In the genomic region with DNA sequence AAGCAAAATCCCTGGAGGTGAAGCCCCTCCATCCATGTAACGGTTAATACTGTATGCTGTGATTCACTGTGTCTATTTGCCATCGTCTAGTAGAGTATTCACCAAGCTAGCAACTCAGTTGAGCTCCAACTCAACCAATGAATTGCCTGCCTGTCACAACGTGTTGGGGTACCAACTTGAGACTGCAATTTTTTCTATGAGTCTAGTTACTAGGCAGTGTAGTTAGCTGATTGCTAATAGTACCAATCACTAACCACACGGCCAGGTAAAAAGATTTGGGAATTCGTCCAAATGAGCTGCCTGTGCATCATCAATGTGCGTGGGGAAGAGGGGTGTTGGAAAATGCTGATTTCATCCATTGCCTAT, we compare ENCODE assay signal across 1 cellular context.
TF ChIP-seq lines count a peak whose summit lies in the region.

No MANE protein-coding gene starts in this region.

TF ChIP-seq in HepG2, 621 proteins besides CTCF, POLR2A, EP300 and RAD21:
- TF ChIP-seq NR3C1 (CRISPR knock-in tag; IDR thresholded peaks at IDR 0.05), result no peak
- TF ChIP-seq SMARCE1 (IDR thresholded peaks at IDR 0.05; ENCODE audit: borderline replicate concordance), result no peak
- TF ChIP-seq, protein P1, sequence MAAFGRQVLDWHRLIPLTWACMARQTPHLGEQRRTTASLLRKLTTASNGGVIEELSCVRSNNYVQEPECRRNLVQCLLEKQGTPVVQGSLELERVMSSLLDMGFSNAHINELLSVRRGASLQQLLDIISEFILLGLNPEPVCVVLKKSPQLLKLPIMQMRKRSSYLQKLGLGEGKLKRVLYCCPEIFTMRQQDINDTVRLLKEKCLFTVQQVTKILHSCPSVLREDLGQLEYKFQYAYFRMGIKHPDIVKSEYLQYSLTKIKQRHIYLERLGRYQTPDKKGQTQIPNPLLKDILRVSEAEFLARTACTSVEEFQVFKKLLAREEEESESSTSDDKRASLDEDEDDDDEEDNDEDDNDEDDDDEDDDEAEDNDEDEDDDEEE (CRISPR knock-in tag; IDR thresholded peaks at IDR 0.05), result no peak
- TF ChIP-seq SCMH1 (CRISPR knock-in tag; IDR thresholded peaks at IDR 0.05; ENCODE audit: borderline replicate concordance), result no peak
- TF ChIP-seq RELA (CRISPR knock-in tag; IDR thresholded peaks at IDR 0.05), result no peak
- TF ChIP-seq, protein P2, sequence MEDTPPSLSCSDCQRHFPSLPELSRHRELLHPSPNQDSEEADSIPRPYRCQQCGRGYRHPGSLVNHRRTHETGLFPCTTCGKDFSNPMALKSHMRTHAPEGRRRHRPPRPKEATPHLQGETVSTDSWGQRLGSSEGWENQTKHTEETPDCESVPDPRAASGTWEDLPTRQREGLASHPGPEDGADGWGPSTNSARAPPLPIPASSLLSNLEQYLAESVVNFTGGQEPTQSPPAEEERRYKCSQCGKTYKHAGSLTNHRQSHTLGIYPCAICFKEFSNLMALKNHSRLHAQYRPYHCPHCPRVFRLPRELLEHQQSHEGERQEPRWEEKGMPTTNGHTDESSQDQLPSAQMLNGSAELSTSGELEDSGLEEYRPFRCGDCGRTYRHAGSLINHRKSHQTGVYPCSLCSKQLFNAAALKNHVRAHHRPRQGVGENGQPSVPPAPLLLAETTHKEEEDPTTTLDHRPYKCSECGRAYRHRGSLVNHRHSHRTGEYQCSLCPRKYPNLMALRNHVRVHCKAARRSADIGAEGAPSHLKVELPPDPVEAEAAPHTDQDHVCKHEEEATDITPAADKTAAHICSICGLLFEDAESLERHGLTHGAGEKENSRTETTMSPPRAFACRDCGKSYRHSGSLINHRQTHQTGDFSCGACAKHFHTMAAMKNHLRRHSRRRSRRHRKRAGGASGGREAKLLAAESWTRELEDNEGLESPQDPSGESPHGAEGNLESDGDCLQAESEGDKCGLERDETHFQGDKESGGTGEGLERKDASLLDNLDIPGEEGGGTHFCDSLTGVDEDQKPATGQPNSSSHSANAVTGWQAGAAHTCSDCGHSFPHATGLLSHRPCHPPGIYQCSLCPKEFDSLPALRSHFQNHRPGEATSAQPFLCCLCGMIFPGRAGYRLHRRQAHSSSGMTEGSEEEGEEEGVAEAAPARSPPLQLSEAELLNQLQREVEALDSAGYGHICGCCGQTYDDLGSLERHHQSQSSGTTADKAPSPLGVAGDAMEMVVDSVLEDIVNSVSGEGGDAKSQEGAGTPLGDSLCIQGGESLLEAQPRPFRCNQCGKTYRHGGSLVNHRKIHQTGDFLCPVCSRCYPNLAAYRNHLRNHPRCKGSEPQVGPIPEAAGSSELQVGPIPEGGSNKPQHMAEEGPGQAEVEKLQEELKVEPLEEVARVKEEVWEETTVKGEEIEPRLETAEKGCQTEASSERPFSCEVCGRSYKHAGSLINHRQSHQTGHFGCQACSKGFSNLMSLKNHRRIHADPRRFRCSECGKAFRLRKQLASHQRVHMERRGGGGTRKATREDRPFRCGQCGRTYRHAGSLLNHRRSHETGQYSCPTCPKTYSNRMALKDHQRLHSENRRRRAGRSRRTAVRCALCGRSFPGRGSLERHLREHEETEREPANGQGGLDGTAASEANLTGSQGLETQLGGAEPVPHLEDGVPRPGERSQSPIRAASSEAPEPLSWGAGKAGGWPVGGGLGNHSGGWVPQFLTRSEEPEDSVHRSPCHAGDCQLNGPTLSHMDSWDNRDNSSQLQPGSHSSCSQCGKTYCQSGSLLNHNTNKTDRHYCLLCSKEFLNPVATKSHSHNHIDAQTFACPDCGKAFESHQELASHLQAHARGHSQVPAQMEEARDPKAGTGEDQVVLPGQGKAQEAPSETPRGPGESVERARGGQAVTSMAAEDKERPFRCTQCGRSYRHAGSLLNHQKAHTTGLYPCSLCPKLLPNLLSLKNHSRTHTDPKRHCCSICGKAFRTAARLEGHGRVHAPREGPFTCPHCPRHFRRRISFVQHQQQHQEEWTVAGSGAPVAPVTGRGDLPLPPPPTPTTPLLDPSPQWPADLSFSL (CRISPR knock-in tag; IDR thresholded peaks at IDR 0.05), result no peak
- TF ChIP-seq GTF3A (CRISPR knock-in tag; conservative IDR thresholded peaks at IDR 0.05), result no peak
- no peak for TF ChIP-seq NR2C2 (CRISPR knock-in tag; IDR thresholded peaks at IDR 0.05; ENCODE audit: borderline replicate concordance)
- no peak for TF ChIP-seq ZBTB1 (CRISPR knock-in tag; IDR thresholded peaks at IDR 0.05; ENCODE audit: borderline replicate concordance)
- TF ChIP-seq HOXA5 (CRISPR knock-in tag; IDR thresholded peaks at IDR 0.05), result no peak
- TF ChIP-seq ZSCAN25 (CRISPR knock-in tag; IDR thresholded peaks at IDR 0.05), result no peak
- no peak for TF ChIP-seq ZNF749 (CRISPR knock-in tag; IDR thresholded peaks at IDR 0.05; ENCODE audit: borderline replicate concordance)
- no peak for TF ChIP-seq HCFC1 (IDR thresholded peaks at IDR 0.05; ENCODE audit: low read depth, low read length)
- TF ChIP-seq, protein P3, sequence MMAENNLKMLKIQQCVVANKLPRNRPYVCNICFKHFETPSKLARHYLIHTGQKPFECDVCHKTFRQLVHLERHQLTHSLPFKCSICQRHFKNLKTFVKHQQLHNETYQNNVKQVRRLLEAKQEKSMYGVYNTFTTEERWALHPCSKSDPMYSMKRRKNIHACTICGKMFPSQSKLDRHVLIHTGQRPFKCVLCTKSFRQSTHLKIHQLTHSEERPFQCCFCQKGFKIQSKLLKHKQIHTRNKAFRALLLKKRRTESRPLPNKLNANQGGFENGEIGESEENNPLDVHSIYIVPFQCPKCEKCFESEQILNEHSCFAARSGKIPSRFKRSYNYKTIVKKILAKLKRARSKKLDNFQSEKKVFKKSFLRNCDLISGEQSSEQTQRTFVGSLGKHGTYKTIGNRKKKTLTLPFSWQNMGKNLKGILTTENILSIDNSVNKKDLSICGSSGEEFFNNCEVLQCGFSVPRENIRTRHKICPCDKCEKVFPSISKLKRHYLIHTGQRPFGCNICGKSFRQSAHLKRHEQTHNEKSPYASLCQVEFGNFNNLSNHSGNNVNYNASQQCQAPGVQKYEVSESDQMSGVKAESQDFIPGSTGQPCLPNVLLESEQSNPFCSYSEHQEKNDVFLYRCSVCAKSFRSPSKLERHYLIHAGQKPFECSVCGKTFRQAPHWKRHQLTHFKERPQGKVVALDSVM (CRISPR knock-in tag; IDR thresholded peaks at IDR 0.05), result no peak
- TF ChIP-seq PCBP1 (IDR thresholded peaks at IDR 0.05; ENCODE audit: borderline replicate concordance, low read depth, low read length), result no peak
- TF ChIP-seq HHEX (CRISPR knock-in tag; IDR thresholded peaks at IDR 0.05), result no peak
- no peak for TF ChIP-seq SP5 (CRISPR knock-in tag; IDR thresholded peaks at IDR 0.05; ENCODE audit: borderline replicate concordance, low read depth)
- no peak for TF ChIP-seq TCF7 (IDR thresholded peaks at IDR 0.05; ENCODE audit: low read depth)
